In genomic region chr19:4366666-4367335, GRCh38 we compare ENCODE assay signal across 1 cellular context.
TF ChIP-seq lines count a peak whose summit lies in the region.

No MANE protein-coding gene starts in this region.

TF ChIP-seq in neural cell, 6 proteins besides CTCF, POLR2A, EP300 and RAD21 (continued from another document):
- TF ChIP-seq REST (IDR thresholded peaks at IDR 0.05; ENCODE audit: borderline replicate concordance) (no peak), EZH2 (IDR thresholded peaks at IDR 0.05; ENCODE audit: borderline replicate concordance, insufficient read depth, low read length, poor library complexity, severe bottlenecking) (no peak), TAF1 (IDR thresholded peaks at IDR 0.05; ENCODE audit: low read depth) (no peak), SMC3 (conservative IDR thresholded peaks at IDR 0.05; ENCODE audit: poor library complexity) (no peak), POLR2AphosphoS5 (IDR thresholded peaks at IDR 0.05) (peak; percentile 1)
